Comparison of ENCODE assay signal across 8 cellular contexts in the genomic region with DNA sequence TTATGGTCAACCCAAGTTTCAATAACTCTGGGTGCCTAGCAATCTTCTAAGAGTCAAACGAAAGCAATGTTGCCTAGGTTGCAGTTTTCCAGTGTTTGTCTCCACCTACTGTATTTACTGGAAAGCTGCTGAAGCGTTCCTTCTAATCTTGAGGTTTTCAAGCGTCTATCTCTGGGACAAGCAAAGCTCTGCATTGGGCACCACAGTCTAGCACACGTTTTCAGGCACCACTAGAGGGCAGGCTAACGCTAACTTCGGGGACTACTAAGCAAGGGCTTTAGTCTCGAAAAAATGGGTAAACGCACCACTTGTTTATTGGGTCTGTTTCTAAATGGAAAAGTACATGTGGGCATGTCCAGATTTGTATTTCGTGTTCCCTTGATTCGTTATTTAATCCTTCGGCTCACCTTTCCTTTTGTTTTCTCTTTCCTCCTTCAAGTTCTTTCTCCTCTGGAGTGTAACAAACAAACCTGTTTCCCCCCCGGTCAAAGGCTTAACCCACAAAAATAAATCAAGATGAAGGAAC.
DNase-seq lines count a peak whose midpoint lies in the region; ATAC-seq and TF ChIP-seq lines count a peak whose summit lies in the region.
"Not testable (repeated sequence)": the region's sequence is repeated elsewhere in the genome, so short reads cannot be mapped to it uniquely, and the experiment has no call there.

No MANE protein-coding gene starts in this region.

- H3K4me1 ChIP-seq in gastroesophageal sphincter, thyroid gland: not testable (repeated sequence)

- not testable (repeated sequence) for H3K36me3 ChIP-seq in gastroesophageal sphincter, thyroid gland

- H3K4me3 ChIP-seq in gastroesophageal sphincter; thyroid gland (replicated peaks in 1 of 3): not testable (repeated sequence)

- ATAC-seq in HG03469 (IDR thresholded peaks at IDR 0.05; ENCODE audit: unreplicated experiment) (peak; percentile 72), SK-N-SH treated with all-trans-retinoic acid at 6 μM for 48 hours (peak; percentile 100), gastroesophageal sphincter (peak; percentile 51)

- 24 to 31% methylated on average over 12 of the region's 12 CpGs for WGBS in gastroesophageal sphincter (ENCODE audit: low coverage in 1 of 2), 2 donors
- WGBS in thyroid gland, 2 donors: 35 to 39% methylated on average over 12 of the region's 12 CpGs

- H3K4me1 Mint-ChIP-seq in activated T-cell treated with anti-CD3 and anti-CD28 coated beads, Interleukin-2, amount 50 U/mL, for 24 hours (ENCODE audit: low read depth): not testable (repeated sequence)

- not testable (repeated sequence) for H3K27me3 Mint-ChIP-seq in activated T-cell treated with anti-CD3 and anti-CD28 coated beads, Interleukin-2, amount 50 U/mL, for 24 hours

- H3K4me3 Mint-ChIP-seq in activated T-cell treated with anti-CD3 and anti-CD28 coated beads, Interleukin-2, amount 50 U/mL, for 24 hours: not testable (repeated sequence)

- not testable (repeated sequence) for H3K27ac ChIP-seq in gastroesophageal sphincter, thyroid gland

- not testable (repeated sequence) for H3K36me3 Mint-ChIP-seq in activated T-cell treated with anti-CD3 and anti-CD28 coated beads, Interleukin-2, amount 50 U/mL, for 24 hours (ENCODE audit: low read depth)

- intact Hi-C loops in posterior cingulate gyrus (cut with DNase I); thyroid gland (cut with DNase I): not testable (repeated sequence)

- H3K9me3 Mint-ChIP-seq in activated T-cell treated with anti-CD3 and anti-CD28 coated beads, Interleukin-2, amount 50 U/mL, for 24 hours: not testable (repeated sequence)

- DNase-seq in H4 (ENCODE audit: low spot score) (peak; percentile 21), posterior cingulate gyrus (peak in 7 of 10 donors; percentile 32 to 85 (median 44)), thyroid gland (peak; percentile 13 to 62)
- peak; percentile 47 for DNase-seq in activated T-cell treated with anti-CD3 and anti-CD28 coated beads, Interleukin-2, amount 50 U/mL, for 24 hours

- not testable (repeated sequence) for H3K9me3 ChIP-seq in gastroesophageal sphincter, thyroid gland

- not testable (repeated sequence) for TF ChIP-seq POLR2A in gastroesophageal sphincter (IDR thresholded peaks at IDR 0.05); thyroid gland (IDR thresholded peaks at IDR 0.05)

- H3K27ac Mint-ChIP-seq in activated T-cell treated with anti-CD3 and anti-CD28 coated beads, Interleukin-2, amount 50 U/mL, for 24 hours: not testable (repeated sequence)

- H3K27me3 ChIP-seq in gastroesophageal sphincter, thyroid gland: not testable (repeated sequence)

- not testable (repeated sequence) for TF ChIP-seq EP300 in gastroesophageal sphincter (IDR thresholded peaks at IDR 0.05)

- TF ChIP-seq CTCF in GM12872 (IDR thresholded peaks at IDR 0.05; ENCODE audit: insufficient read depth, low read depth, low read length) (peak; percentile 20; the same call in 1 of the 3 replicates), gastroesophageal sphincter (IDR thresholded peaks at IDR 0.05) (peak in 2 of 4 experiments; percentile 29 to 46), thyroid gland (IDR thresholded peaks at IDR 0.05) (peak in 1 of 6 experiments; percentile 59)
